1 cellular context compared by ENCODE assay signal in the genomic region with DNA sequence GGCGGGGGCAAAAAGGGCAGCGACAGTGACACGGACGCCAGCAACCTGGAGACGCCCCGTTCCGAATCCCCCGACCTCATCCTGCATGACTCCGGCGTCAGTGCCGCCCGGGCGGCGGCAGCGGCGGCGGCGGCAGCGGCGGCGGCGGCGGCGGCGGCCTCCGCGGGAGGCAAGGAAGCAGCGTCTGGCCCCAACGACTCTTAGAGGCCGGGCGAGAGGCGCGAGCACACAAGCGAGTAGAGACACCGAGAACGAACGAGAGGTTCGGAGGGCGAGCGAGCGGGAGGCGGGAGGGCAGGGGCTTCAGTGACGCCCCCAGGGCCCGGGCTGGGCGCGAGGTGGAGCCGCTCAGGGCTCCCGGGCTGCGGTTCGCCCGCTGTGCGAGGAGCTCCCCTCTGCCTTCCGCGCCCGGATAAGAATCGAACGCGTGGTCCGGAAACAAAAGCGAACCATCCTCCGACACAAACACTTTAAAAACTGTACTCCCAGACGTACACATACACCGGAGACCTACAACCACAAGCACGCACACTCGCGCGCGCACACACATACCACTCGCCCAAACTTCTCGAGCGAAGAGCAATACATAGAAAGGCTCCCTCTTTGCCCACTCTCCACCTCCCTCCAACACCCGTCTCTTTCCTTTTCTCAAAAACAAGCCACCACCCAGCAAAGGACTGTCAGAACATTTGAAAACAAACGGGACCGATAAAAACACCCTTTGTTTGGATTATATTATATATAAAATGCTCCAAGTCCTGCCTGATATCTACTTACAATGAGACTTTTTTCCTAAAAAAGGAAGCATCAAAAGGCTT.
TF ChIP-seq lines count a peak whose summit lies in the region.

No MANE protein-coding gene starts in this region.

TF ChIP-seq in HepG2, 621 proteins besides CTCF, POLR2A, EP300 and RAD21 (continued from another document):
- TF ChIP-seq, protein P1, sequence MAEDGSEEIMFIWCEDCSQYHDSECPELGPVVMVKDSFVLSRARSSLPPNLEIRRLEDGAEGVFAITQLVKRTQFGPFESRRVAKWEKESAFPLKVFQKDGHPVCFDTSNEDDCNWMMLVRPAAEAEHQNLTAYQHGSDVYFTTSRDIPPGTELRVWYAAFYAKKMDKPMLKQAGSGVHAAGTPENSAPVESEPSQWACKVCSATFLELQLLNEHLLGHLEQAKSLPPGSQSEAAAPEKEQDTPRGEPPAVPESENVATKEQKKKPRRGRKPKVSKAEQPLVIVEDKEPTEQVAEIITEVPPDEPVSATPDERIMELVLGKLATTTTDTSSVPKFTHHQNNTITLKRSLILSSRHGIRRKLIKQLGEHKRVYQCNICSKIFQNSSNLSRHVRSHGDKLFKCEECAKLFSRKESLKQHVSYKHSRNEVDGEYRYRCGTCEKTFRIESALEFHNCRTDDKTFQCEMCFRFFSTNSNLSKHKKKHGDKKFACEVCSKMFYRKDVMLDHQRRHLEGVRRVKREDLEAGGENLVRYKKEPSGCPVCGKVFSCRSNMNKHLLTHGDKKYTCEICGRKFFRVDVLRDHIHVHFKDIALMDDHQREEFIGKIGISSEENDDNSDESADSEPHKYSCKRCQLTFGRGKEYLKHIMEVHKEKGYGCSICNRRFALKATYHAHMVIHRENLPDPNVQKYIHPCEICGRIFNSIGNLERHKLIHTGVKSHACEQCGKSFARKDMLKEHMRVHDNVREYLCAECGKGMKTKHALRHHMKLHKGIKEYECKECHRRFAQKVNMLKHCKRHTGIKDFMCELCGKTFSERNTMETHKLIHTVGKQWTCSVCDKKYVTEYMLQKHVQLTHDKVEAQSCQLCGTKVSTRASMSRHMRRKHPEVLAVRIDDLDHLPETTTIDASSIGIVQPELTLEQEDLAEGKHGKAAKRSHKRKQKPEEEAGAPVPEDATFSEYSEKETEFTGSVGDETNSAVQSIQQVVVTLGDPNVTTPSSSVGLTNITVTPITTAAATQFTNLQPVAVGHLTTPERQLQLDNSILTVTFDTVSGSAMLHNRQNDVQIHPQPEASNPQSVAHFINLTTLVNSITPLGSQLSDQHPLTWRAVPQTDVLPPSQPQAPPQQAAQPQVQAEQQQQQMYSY (CRISPR knock-in tag; IDR thresholded peaks at IDR 0.05) = no peak
- TF ChIP-seq GTF2F1 (IDR thresholded peaks at IDR 0.05; ENCODE audit: low read length) = no peak
- no peak for TF ChIP-seq HOXA7 (CRISPR knock-in tag; IDR thresholded peaks at IDR 0.05)
- TF ChIP-seq, protein P2, sequence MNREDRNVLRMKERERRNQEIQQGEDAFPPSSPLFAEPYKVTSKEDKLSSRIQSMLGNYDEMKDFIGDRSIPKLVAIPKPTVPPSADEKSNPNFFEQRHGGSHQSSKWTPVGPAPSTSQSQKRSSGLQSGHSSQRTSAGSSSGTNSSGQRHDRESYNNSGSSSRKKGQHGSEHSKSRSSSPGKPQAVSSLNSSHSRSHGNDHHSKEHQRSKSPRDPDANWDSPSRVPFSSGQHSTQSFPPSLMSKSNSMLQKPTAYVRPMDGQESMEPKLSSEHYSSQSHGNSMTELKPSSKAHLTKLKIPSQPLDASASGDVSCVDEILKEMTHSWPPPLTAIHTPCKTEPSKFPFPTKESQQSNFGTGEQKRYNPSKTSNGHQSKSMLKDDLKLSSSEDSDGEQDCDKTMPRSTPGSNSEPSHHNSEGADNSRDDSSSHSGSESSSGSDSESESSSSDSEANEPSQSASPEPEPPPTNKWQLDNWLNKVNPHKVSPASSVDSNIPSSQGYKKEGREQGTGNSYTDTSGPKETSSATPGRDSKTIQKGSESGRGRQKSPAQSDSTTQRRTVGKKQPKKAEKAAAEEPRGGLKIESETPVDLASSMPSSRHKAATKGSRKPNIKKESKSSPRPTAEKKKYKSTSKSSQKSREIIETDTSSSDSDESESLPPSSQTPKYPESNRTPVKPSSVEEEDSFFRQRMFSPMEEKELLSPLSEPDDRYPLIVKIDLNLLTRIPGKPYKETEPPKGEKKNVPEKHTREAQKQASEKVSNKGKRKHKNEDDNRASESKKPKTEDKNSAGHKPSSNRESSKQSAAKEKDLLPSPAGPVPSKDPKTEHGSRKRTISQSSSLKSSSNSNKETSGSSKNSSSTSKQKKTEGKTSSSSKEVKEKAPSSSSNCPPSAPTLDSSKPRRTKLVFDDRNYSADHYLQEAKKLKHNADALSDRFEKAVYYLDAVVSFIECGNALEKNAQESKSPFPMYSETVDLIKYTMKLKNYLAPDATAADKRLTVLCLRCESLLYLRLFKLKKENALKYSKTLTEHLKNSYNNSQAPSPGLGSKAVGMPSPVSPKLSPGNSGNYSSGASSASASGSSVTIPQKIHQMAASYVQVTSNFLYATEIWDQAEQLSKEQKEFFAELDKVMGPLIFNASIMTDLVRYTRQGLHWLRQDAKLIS (CRISPR knock-in tag; IDR thresholded peaks at IDR 0.05) = no peak
- TF ChIP-seq SIN3A (IDR thresholded peaks at IDR 0.05; ENCODE audit: borderline replicate concordance, low read depth, low read length) = no peak
- TF ChIP-seq MTA1 (CRISPR knock-in tag; IDR thresholded peaks at IDR 0.05; ENCODE audit: borderline replicate concordance) = 0 out of 2 replicates have a peak, but pooled peaks have one; percentile 7
- TF ChIP-seq EHMT2 (IDR thresholded peaks at IDR 0.05; ENCODE audit: borderline replicate concordance, low read depth, low read length) = no peak
- no peak for TF ChIP-seq DR1 (CRISPR knock-in tag; IDR thresholded peaks at IDR 0.05)
- TF ChIP-seq ZNF143 (CRISPR knock-in tag; IDR thresholded peaks at IDR 0.05) = no peak
- TF ChIP-seq CENPT (CRISPR knock-in tag; IDR thresholded peaks at IDR 0.05; ENCODE audit: low read depth) = 0 out of 2 replicates have a peak, but pooled peaks have one; percentile 6
- no peak for TF ChIP-seq ATRX (CRISPR knock-in tag; IDR thresholded peaks at IDR 0.05; ENCODE audit: borderline replicate concordance)
- 0 out of 2 replicates have a peak, but pooled peaks have one; percentile 42 for TF ChIP-seq ZNF547 (CRISPR knock-in tag; IDR thresholded peaks at IDR 0.05)
